ENCODE assay signal across 10 cellular contexts in the genomic region with DNA sequence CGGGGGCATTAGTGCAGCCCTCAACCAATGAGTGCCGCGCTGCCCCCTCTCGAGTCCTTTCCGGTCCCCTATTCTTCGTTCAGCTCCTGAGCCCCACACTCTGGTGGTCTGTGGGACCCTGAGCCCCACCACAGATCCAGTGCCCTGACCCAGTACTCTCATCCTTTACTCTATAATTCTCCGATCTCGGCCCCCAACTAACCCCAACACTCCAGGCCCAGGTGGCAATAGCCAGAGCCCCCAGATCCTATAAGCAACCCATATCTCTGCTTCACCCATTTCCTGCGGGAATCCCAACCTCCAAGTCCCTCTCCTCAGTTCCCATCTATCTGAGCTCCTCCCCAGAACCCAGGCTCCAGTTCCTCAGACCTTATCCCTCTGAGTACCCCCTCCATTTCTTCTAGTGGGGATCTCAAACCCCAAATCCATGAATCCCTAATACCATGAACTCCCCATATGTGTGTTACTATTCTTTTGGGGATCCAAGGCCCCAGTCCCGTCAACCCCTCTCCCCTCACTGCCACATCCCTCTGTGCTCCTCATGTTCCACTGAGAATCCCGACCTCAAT. TPM values are rescaled to one million over a fixed set of nuclear protein-coding genes. Genes with fewer than 3 reads are reported as not detected.
DNase-seq lines count a peak whose midpoint lies in the region; ATAC-seq, FAIRE-seq and TF ChIP-seq lines count a peak whose summit lies in the region.
"Had no signal": no experiment of that assay in that cellular context is flagged by ENCODE, and none has a peak within 500 bp of the region (broad histone marks: within the 10 kb centered on the region; RNA-seq: fewer than 3 reads in every experiment).

No MANE protein-coding gene starts in this region.

- H3K36me3 ChIP-seq in GM12878 (ENCODE audit: control insufficient read depth in 2 of 2, insufficient read depth in 2 of 2, low read length in 1 of 2) (no peaks in the 10 kb centered on the region), lung (ENCODE audit: control insufficient read depth in 2 of 2, insufficient read depth in 2 of 2, low read length in 2 of 2) (no peaks in the 10 kb centered on the region), upper lobe of right lung (no peaks in the 10 kb centered on the region)

- H4K20me1 ChIP-seq in GM12878 (ENCODE audit: control insufficient read depth, insufficient read depth) = peaks cover 12% of the 10 kb centered on the region

- no peaks in the 10 kb centered on the region for H3K27me3 ChIP-seq in GM12878 (replicated peaks in 1 of 2; ENCODE audit: control insufficient read depth in 2 of 2, insufficient read depth in 2 of 2, low read length in 1 of 2)
- H3K27me3 ChIP-seq in lung (ENCODE audit: control insufficient read depth, insufficient read depth) = no peaks in the 10 kb centered on the region
- no peaks in the 10 kb centered on the region for H3K27me3 ChIP-seq in upper lobe of right lung

- 13% methylated on average over 11 of the region's 11 CpGs for WGBS in GM12878 (ENCODE audit: insufficient coverage, insufficient replicate concordance, low lambda C conversion rate, missing lambda C conversion rate)
- WGBS in lung, 2 donors = 19 to 20% methylated on average over 11 of the region's 11 CpGs

- H2AFZ ChIP-seq in GM12878 (ENCODE audit: control insufficient read depth, low read depth, low read length) = peak overlapping the region; percentile 68

- RAD21 ChIA-PET in GM12878 (lab: Charles Lee; ENCODE audit: unreplicated experiment) = interaction anchor here (0.6 to 3.8 kb wide), 26 partner anchors 9 to 280 kb away, joined by 3 to 33 read pairs (median 6); partner anchors contain the start of genes CD2BP2, DCTPP1, SEPTIN1 and TBX6

- H3K9me3 ChIP-seq in GM12878 (replicated peaks; ENCODE audit: control insufficient read depth, insufficient read depth, low read length) = no peaks in the 10 kb centered on the region
- no peaks in the 10 kb centered on the region for H3K9me3 ChIP-seq in lung (ENCODE audit: control insufficient read depth in 2 of 2, insufficient read depth in 1 of 2, low read length in 1 of 2)
- H3K9me3 ChIP-seq in upper lobe of right lung = no peaks in the 10 kb centered on the region

- FAIRE-seq in GM12878 (lab: Jason Lieb, UNC) = no peak

- H3K4me1 ChIP-seq in GM12878 (ENCODE audit: control insufficient read depth, insufficient read depth, low read length) = peaks cover 16% of the 10 kb centered on the region
- H3K4me1 ChIP-seq in lung (ENCODE audit: control insufficient read depth in 2 of 2, insufficient read depth in 2 of 2, low read length in 2 of 2) = peaks cover 6 to 10% of the 10 kb centered on the region in 2 donors
- H3K4me1 ChIP-seq in upper lobe of right lung = peaks cover 24% of the 10 kb centered on the region

- H3K4me3 Mint-ChIP-seq in activated naive CD4-positive, alpha-beta T cell treated with anti-CD3 and anti-CD28 coated beads, Interleukin-2, amount 10 ng/mL, durations not matched to agents 7 days and 5 days = peak overlapping the region; percentile 80

- TF ChIP-seq EP300 in GM12878 (IDR thresholded peaks at IDR 0.05; ENCODE audit: borderline replicate concordance in 1 of 2, control insufficient read depth in 1 of 2, low read depth in 2 of 2, low read length in 2 of 2) = no peak

- POLR2A ChIA-PET in GM12878 (lab: Charles Lee) = interaction anchor here (0.6 to 2.5 kb wide), 23 partner anchors 11 to 926 kb away, joined by 3 to 37 read pairs (median 4); partner anchors contain the start of genes ALDOA, CD2BP2, CORO1A and DCTPP1

- H3K4me2 ChIP-seq in GM12878 (ENCODE audit: control insufficient read depth, insufficient read depth) = peak overlapping the region; percentile 94

- peaks cover 18% of the 10 kb centered on the region for H3K36me3 Mint-ChIP-seq in activated naive CD4-positive, alpha-beta T cell treated with anti-CD3 and anti-CD28 coated beads, Interleukin-2, amount 10 ng/mL, durations not matched to agents 7 days and 5 days

- H3K9ac ChIP-seq in GM12878 (ENCODE audit: control insufficient read depth, insufficient read depth, low read length) = peak overlapping the region; percentile 69

- no peak for ATAC-seq in GM12878
- ATAC-seq in lung (ENCODE audit: insufficient read depth, low FRiP score) = no peak
- ATAC-seq in upper lobe of right lung = no peak
- no peak for ATAC-seq in GM19324 (IDR thresholded peaks at IDR 0.05; ENCODE audit: low FRiP score, unreplicated experiment)

- CTCF ChIA-PET in activated naive CD4-positive, alpha-beta T cell treated with anti-CD3 and anti-CD28 coated beads, Interleukin-2, amount 10 ng/mL, durations not matched to agents 7 days and 5 days (lab: Charles Lee) = interaction anchor here (0.6 to 1.7 kb wide), 8 partner anchors 9 to 102 kb away, joined by 3 to 12 read pairs (median 3); partner anchors contain the start of gene SEPTIN1
- CTCF ChIA-PET in GM12878 (lab: Yijun Ruan, JAX) = interaction anchor here (0.7 to 9.0 kb wide), 18 partner anchors 11 to 288 kb away, joined by 3 to 70 read pairs (median 6); partner anchors contain the start of genes CD2BP2, DCTPP1, SEPTIN1 and ZNF48

- intact Hi-C loops in GM12878 (cut with micrococcal nuclease; ENCODE audit: unreplicated experiment) = loop anchor here (2.0 kb wide), 1 partner anchor 17 kb away; the partner anchor contains the start of gene CD2BP2
- intact Hi-C loops in upper lobe of right lung (cut with DNase I) = no loop called here

- no peaks in the 10 kb centered on the region for H3K9me3 Mint-ChIP-seq in activated naive CD4-positive, alpha-beta T cell treated with anti-CD3 and anti-CD28 coated beads, Interleukin-2, amount 10 ng/mL, durations not matched to agents 7 days and 5 days

- H3K27ac Mint-ChIP-seq in activated naive CD4-positive, alpha-beta T cell treated with anti-CD3 and anti-CD28 coated beads, Interleukin-2, amount 10 ng/mL, durations not matched to agents 7 days and 5 days = peak overlapping the region; percentile 92

- DNase-seq in activated naive CD4-positive, alpha-beta T cell treated with anti-CD3 and anti-CD28 coated beads, Interleukin-2, amount 10 ng/mL, durations not matched to agents 7 days and 5 days = no peak
- DNase-seq in activated naive CD4-positive, alpha-beta T cell treated with anti-CD3 and anti-CD28 coated beads, Interleukin-2, amount 50 U/mL, for 16 hours = no peak
- DNase-seq in GM12878 (ENCODE audit: low read depth, low spot score) (no peak), lung (ENCODE audit: low spot score) (no peak), upper lobe of right lung (no peak), NCI-H2107 treated with DMSO at 0.1 percent for 48 hours (lab: John Stamatoyannopoulos, UW; ENCODE audit: unreplicated experiment) (no peak), putamen (ENCODE audit: low spot score) (no peak)

- peak overlapping the region; percentile 67 for H3K4me3 ChIP-seq in GM12878
- H3K4me3 ChIP-seq in lung = peak overlapping the region; percentile 6
- peak overlapping the region; percentile 56 for H3K4me3 ChIP-seq in upper lobe of right lung

- peak overlapping the region; percentile 77 for H3K27ac ChIP-seq in GM12878 (ENCODE audit: control insufficient read depth, insufficient read depth)
- peak overlapping the region; percentile 86 to 88 for H3K27ac ChIP-seq in lung (ENCODE audit: low read depth in 1 of 2, low read length in 1 of 2)
- H3K27ac ChIP-seq in upper lobe of right lung = peak overlapping the region; percentile 87

- SMC1A ChIA-PET in GM12878 (lab: Charles Lee; ENCODE audit: uncharacterized antibody, unreplicated experiment) = interaction anchor here (0.5 to 2.2 kb wide), 18 partner anchors 8 to 279 kb away, joined by 3 to 16 read pairs (median 5); partner anchors contain the start of genes SEPTIN1, TBX6 and ZNF48

- no peaks in the 10 kb centered on the region for H3K27me3 Mint-ChIP-seq in activated naive CD4-positive, alpha-beta T cell treated with anti-CD3 and anti-CD28 coated beads, Interleukin-2, amount 10 ng/mL, durations not matched to agents 7 days and 5 days

- BruUV-seq in GM12878 (replicated peaks; lab: Mats Ljungman, UMichigan) = TSS peak; percentile 89

- peaks cover 31% of the 10 kb centered on the region for H3K79me2 ChIP-seq in GM12878 (ENCODE audit: control insufficient read depth, insufficient read depth, low read length)

- TF ChIP-seq RAD21 in GM12878 (IDR thresholded peaks at IDR 0.05; ENCODE audit: insufficient read depth, low read depth, low read length) = peak; percentile 7; the same call in 1 of the 2 replicates

- TF ChIP-seq CTCF in GM12878 (IDR thresholded peaks at IDR 0.05 in 2 of 3, conservative IDR thresholded peaks at IDR 0.05 in 1 of 3; ENCODE audit: control insufficient read depth in 2 of 3, extremely low read depth in 1 of 3, insufficient read depth in 1 of 3, low read depth in 3 of 3, low read length in 3 of 3) (no peak), lung (IDR thresholded peaks at IDR 0.05; ENCODE audit: control extremely low read depth, extremely low read depth) (no peak), upper lobe of right lung (IDR thresholded peaks at IDR 0.05) (no peak)

- peak; percentile 73; the same call in 1 of the 2 replicates for TF ChIP-seq POLR2A in GM12878 (IDR thresholded peaks at IDR 0.05; ENCODE audit: low read depth, low read length)

- peaks cover 45% of the 10 kb centered on the region for H3K4me1 Mint-ChIP-seq in activated naive CD4-positive, alpha-beta T cell treated with anti-CD3 and anti-CD28 coated beads, Interleukin-2, amount 10 ng/mL, durations not matched to agents 7 days and 5 days

- in situ Hi-C loops in GM12878 (cut with MboI) = no loop called here

RNA-seq across cellular contexts. Expression of gene TBC1D10B, which starts 1.0 kb away (rescaled TPM):
- 28.6 and 35.9 TPM in 2 replicates for total RNA-seq in GM12878 (2013; cell fraction: nucleolus; rRNA removed)
- 19.5 and 25.5 TPM in 2 replicates for total RNA-seq in GM12878 (2014; rRNA removed)
- total RNA-seq in GM12878 (2014; rRNA removed; fragmentation: Illumina TruSeq; extraction: Trizol) = 11.5 TPM in 2 replicates
- 44.0 and 51.2 TPM in 2 replicates for total RNA-seq in GM12878 (2021)
- 10.4 TPM for polyA plus RNA-seq in GM12878 (2011; ENCODE audit: low read depth)
- 6.4 and 11.4 TPM in 2 replicates for polyA plus RNA-seq in GM12878 (2011; rRNA removed)
- polyA plus RNA-seq in GM12878 (2011; cell fraction: cytosol; rRNA removed) = 26.7 and 26.8 TPM in 2 replicates
- polyA plus RNA-seq in GM12878 (2011; cell fraction: nucleus; rRNA removed) = 32.0 and 43.5 TPM in 2 replicates
- 22.9 and 23.4 TPM in 2 replicates for polyA plus RNA-seq in GM12878 (2012)
- 15.7 and 19.0 TPM in 2 replicates for polyA plus RNA-seq in GM12878 (2014; fragmentation: Illumina TruSeq; extraction: Trizol)
- polyA plus RNA-seq in GM12878 (2014; fragmentation: Nextera tagmentation; extraction: Ambion mirVana) = 1 to 10 TPM; 2.2 to 4.4 TPM
- polyA plus RNA-seq in GM12878 (2014; rRNA removed) = 26.2 and 30.7 TPM in 2 replicates
- 10 to 100 TPM in 1 of 2 experiments, 1 to 10 TPM in 1; 6.9 to 11.6 TPM for polyA plus RNA-seq in GM12878 (2016; fragmentation: Nextera tagmentation; extraction: Ambion mirVana)
- 18.4 and 31.1 TPM in 2 replicates for polyA minus RNA-seq in GM12878 (2011; rRNA and poly(A)+ RNA removed)
- 17.8 and 19.3 TPM in 2 replicates for polyA minus RNA-seq in GM12878 (2011; cell fraction: cytosol; rRNA and poly(A)+ RNA removed)
- polyA minus RNA-seq in GM12878 (2011; cell fraction: nucleus; rRNA and poly(A)+ RNA removed) = 7.6 and 18.6 TPM in 2 replicates
- total RNA-seq in lung = 10 to 100 TPM; 31.7 to 43.6 TPM
- polyA plus RNA-seq in lung = 10 to 100 TPM; 26.9 to 27.8 TPM
- total RNA-seq in upper lobe of right lung = 36.0 TPM

RNA-seq across cellular contexts. Expression of gene MYL11, which starts 3.3 kb away (rescaled TPM):
- not detected in 2 replicates for total RNA-seq in GM12878 (2013; cell fraction: nucleolus; rRNA removed)
- not detected in 2 replicates for total RNA-seq in GM12878 (2014; rRNA removed)
- total RNA-seq in GM12878 (2014; rRNA removed; fragmentation: Illumina TruSeq; extraction: Trizol) = not detected in 2 replicates
- total RNA-seq in GM12878 (2021) = not detected in 2 replicates
- not detected for polyA plus RNA-seq in GM12878 (2011; ENCODE audit: low read depth)
- polyA plus RNA-seq in GM12878 (2011; rRNA removed) = 0.61 TPM in 1 of 2 replicates, not detected in the other
- 0.50 TPM in 1 of 2 replicates, not detected in the other for polyA plus RNA-seq in GM12878 (2011; cell fraction: cytosol; rRNA removed)
- polyA plus RNA-seq in GM12878 (2011; cell fraction: nucleus; rRNA removed) = not detected in 2 replicates
- polyA plus RNA-seq in GM12878 (2012) = 0.96 TPM in 1 of 2 replicates, not detected in the other
- polyA plus RNA-seq in GM12878 (2014; fragmentation: Illumina TruSeq; extraction: Trizol) = 1.2 TPM in 1 of 2 replicates, not detected in the other
- polyA plus RNA-seq in GM12878 (2014; fragmentation: Nextera tagmentation; extraction: Ambion mirVana) = under 1 TPM in 1 of 2 experiments, not detected in 1; 0.79 TPM
- polyA plus RNA-seq in GM12878 (2014; rRNA removed) = 0.19 and 2.5 TPM in 2 replicates
- polyA plus RNA-seq in GM12878 (2016; fragmentation: Nextera tagmentation; extraction: Ambion mirVana) = under 1 TPM in 1 of 2 experiments, not detected in 1; 0.33 TPM
- polyA minus RNA-seq in GM12878 (2011; rRNA and poly(A)+ RNA removed) = not detected in 2 replicates
- polyA minus RNA-seq in GM12878 (2011; cell fraction: cytosol; rRNA and poly(A)+ RNA removed) = not detected in 2 replicates
- polyA minus RNA-seq in GM12878 (2011; cell fraction: nucleus; rRNA and poly(A)+ RNA removed) = not detected in 2 replicates
- total RNA-seq in lung = not detected
- 1 to 10 TPM in 1 of 2 donors, under 1 TPM in 1; 0.44 to 3.9 TPM for polyA plus RNA-seq in lung
- total RNA-seq in upper lobe of right lung = not detected
- total RNA-seq: Daoy, NCI-H460 had no signal

RNA-seq across cellular contexts. Expression of gene SEPTIN1, which starts 11.0 kb away (rescaled TPM):
- total RNA-seq in GM12878 (2013; cell fraction: nucleolus; rRNA removed) = 58.7 and 62.2 TPM in 2 replicates
- total RNA-seq in GM12878 (2014; rRNA removed) (85.4 and 89.7 TPM in 2 replicates), GM12878 (2014; rRNA removed; fragmentation: Illumina TruSeq; extraction: Trizol) (47.7 and 52.6 TPM in 2 replicates), GM12878 (2021) (124 and 125 TPM in 2 replicates), lung (1 to 10 TPM; 3.3 to 4.6 TPM), upper lobe of right lung (8.6 TPM)
- 39.5 TPM for polyA plus RNA-seq in GM12878 (2011; ENCODE audit: low read depth)
- polyA plus RNA-seq in GM12878 (2011; rRNA removed) (42.5 and 62.5 TPM in 2 replicates), GM12878 (2014; fragmentation: Illumina TruSeq; extraction: Trizol) (85.0 and 130 TPM in 2 replicates), GM12878 (2014; fragmentation: Nextera tagmentation; extraction: Ambion mirVana) (10 to 100 TPM in 1 of 2 experiments, 1 to 10 TPM in 1; 2.8 to 16.0 TPM), GM12878 (2014; rRNA removed) (98.4 and 124 TPM in 2 replicates), GM12878 (2016; fragmentation: Nextera tagmentation; extraction: Ambion mirVana) (100 to 1,000 TPM; 147 to 153 TPM), lung (1 to 10 TPM; 5.8 to 7.3 TPM)
- polyA plus RNA-seq in GM12878 (2011; cell fraction: cytosol; rRNA removed) = 104 and 113 TPM in 2 replicates
- polyA plus RNA-seq in GM12878 (2011; cell fraction: nucleus; rRNA removed) = 234 and 279 TPM in 2 replicates
- polyA plus RNA-seq in GM12878 (2012) = 90.6 and 97.1 TPM in 2 replicates
- 45.6 and 80.6 TPM in 2 replicates for polyA minus RNA-seq in GM12878 (2011; rRNA and poly(A)+ RNA removed)
- polyA minus RNA-seq in GM12878 (2011; cell fraction: cytosol; rRNA and poly(A)+ RNA removed) = 16.0 and 19.1 TPM in 2 replicates
- polyA minus RNA-seq in GM12878 (2011; cell fraction: nucleus; rRNA and poly(A)+ RNA removed) = 27.7 and 42.4 TPM in 2 replicates
- total RNA-seq: Daoy, NCI-H460 had no signal

RNA-seq across cellular contexts. Expression of gene CD2BP2, which starts 16.2 kb away (rescaled TPM):
- 26.2 and 26.6 TPM in 2 replicates for total RNA-seq in GM12878 (2013; cell fraction: nucleolus; rRNA removed)
- total RNA-seq in GM12878 (2014; rRNA removed) (25.1 and 27.9 TPM in 2 replicates), GM12878 (2014; rRNA removed; fragmentation: Illumina TruSeq; extraction: Trizol) (26.5 and 29.3 TPM in 2 replicates), GM12878 (2021) (47.9 and 52.8 TPM in 2 replicates), lung (10 to 100 TPM; 37.5 to 69.8 TPM), upper lobe of right lung (51.5 TPM)
- polyA plus RNA-seq in GM12878 (2011; ENCODE audit: low read depth) = 12.0 TPM
- polyA plus RNA-seq in GM12878 (2011; rRNA removed) (36.7 and 46.6 TPM in 2 replicates), GM12878 (2014; fragmentation: Illumina TruSeq; extraction: Trizol) (26.8 and 33.3 TPM in 2 replicates), GM12878 (2014; fragmentation: Nextera tagmentation; extraction: Ambion mirVana) (1 to 10 TPM; 3.3 to 5.5 TPM), GM12878 (2014; rRNA removed) (34.3 and 35.8 TPM in 2 replicates), GM12878 (2016; fragmentation: Nextera tagmentation; extraction: Ambion mirVana) (10 to 100 TPM; 44.5 to 46.0 TPM), lung (10 to 100 TPM; 43.5 to 49.1 TPM)
- polyA plus RNA-seq in GM12878 (2011; cell fraction: cytosol; rRNA removed) = 35.0 and 46.2 TPM in 2 replicates
- 87.1 and 99.3 TPM in 2 replicates for polyA plus RNA-seq in GM12878 (2011; cell fraction: nucleus; rRNA removed)
- polyA plus RNA-seq in GM12878 (2012) = 27.1 and 34.5 TPM in 2 replicates
- 12.2 and 21.0 TPM in 2 replicates for polyA minus RNA-seq in GM12878 (2011; rRNA and poly(A)+ RNA removed)
- 6.5 and 8.0 TPM in 2 replicates for polyA minus RNA-seq in GM12878 (2011; cell fraction: cytosol; rRNA and poly(A)+ RNA removed)
- polyA minus RNA-seq in GM12878 (2011; cell fraction: nucleus; rRNA and poly(A)+ RNA removed) = 13.1 and 20.2 TPM in 2 replicates

RNA-seq across cellular contexts. Expression of gene ZNF48, which starts 23.9 kb away (rescaled TPM):
- total RNA-seq in GM12878 (2013; cell fraction: nucleolus; rRNA removed) = 11.9 and 12.6 TPM in 2 replicates
- total RNA-seq in GM12878 (2014; rRNA removed) (10.5 and 10.6 TPM in 2 replicates), GM12878 (2014; rRNA removed; fragmentation: Illumina TruSeq; extraction: Trizol) (6.4 and 6.6 TPM in 2 replicates), GM12878 (2021) (11.1 and 12.0 TPM in 2 replicates), lung (1 to 10 TPM; 5.3 to 8.0 TPM), upper lobe of right lung (6.1 TPM)
- 2.0 TPM for polyA plus RNA-seq in GM12878 (2011; ENCODE audit: low read depth)
- polyA plus RNA-seq in GM12878 (2011; rRNA removed) (3.2 and 4.0 TPM in 2 replicates), GM12878 (2014; fragmentation: Illumina TruSeq; extraction: Trizol) (1.3 and 4.5 TPM in 2 replicates), GM12878 (2014; fragmentation: Nextera tagmentation; extraction: Ambion mirVana) (1 to 10 TPM in 1 of 2 experiments, under 1 TPM in 1; 0.14 to 1.0 TPM), GM12878 (2014; rRNA removed) (7.0 and 8.6 TPM in 2 replicates), GM12878 (2016; fragmentation: Nextera tagmentation; extraction: Ambion mirVana) (1 to 10 TPM in 1 of 2 experiments, under 1 TPM in 1; 0.88 to 1.2 TPM), lung (1 to 10 TPM; 4.2 to 4.7 TPM)
- polyA plus RNA-seq in GM12878 (2011; cell fraction: cytosol; rRNA removed) = 5.7 and 5.9 TPM in 2 replicates
- 7.3 and 8.5 TPM in 2 replicates for polyA plus RNA-seq in GM12878 (2011; cell fraction: nucleus; rRNA removed)
- 3.8 and 4.6 TPM in 2 replicates for polyA plus RNA-seq in GM12878 (2012)
- polyA minus RNA-seq in GM12878 (2011; rRNA and poly(A)+ RNA removed) = 5.3 and 8.5 TPM in 2 replicates
- polyA minus RNA-seq in GM12878 (2011; cell fraction: cytosol; rRNA and poly(A)+ RNA removed) = 2.8 and 3.8 TPM in 2 replicates
- 4.7 and 6.3 TPM in 2 replicates for polyA minus RNA-seq in GM12878 (2011; cell fraction: nucleus; rRNA and poly(A)+ RNA removed)

Comparison
In these comparisons a context has a peak if more than half of its experiments do, and no peak if none do; other contexts are left out.
1. H3K4me3 ChIP-seq: peak in every context shown above with its lines; median percentile 67 in GM12878; 56 in upper lobe of right lung; 6 in lung.